9 cellular contexts compared by ENCODE assay signal in genomic region chr1:184691719-184692324, GRCh38.
DNase-seq lines count a peak whose midpoint lies in the region; ATAC-seq and TF ChIP-seq lines count a peak whose summit lies in the region.
"Had no signal": no experiment of that assay in that cellular context is flagged by ENCODE, and none has a peak within 500 bp of the region (broad histone marks: within the 10 kb centered on the region; RNA-seq: fewer than 3 reads in every experiment).

No MANE protein-coding gene starts in this region.

- intact Hi-C loops in left colon (cut with DNase I, micrococcal nuclease) = loop anchor here in 1 of 2 donors (10.0 kb wide), 1 partner anchor 617 kb away; no protein-coding TSS in a partner anchor
- intact Hi-C loops in vagina (cut with DNase I) = loop anchor here (10.0 kb wide), 1 partner anchor 767 kb away; no protein-coding TSS in a partner anchor

- no peaks in the 10 kb centered on the region for H3K9me3 Mint-ChIP-seq in brain

- no peaks in the 10 kb centered on the region for H3K27me3 ChIP-seq in vagina
- H3K27me3 ChIP-seq: BLaER1 had no signal

- peaks cover 16% of the 10 kb centered on the region for H3K36me3 Mint-ChIP-seq in brain

- no peak overlapping the region for H3K4me3 Mint-ChIP-seq in brain

- H3K27me3 Mint-ChIP-seq in brain = no peaks in the 10 kb centered on the region

- ATAC-seq in left colon = peak; percentile 72
- ATAC-seq in HG02973 (IDR thresholded peaks at IDR 0.05; ENCODE audit: unreplicated experiment) = no peak

- no peak overlapping the region for H3K27ac ChIP-seq in vagina
- H3K27ac ChIP-seq: BLaER1 had no signal

- no peak overlapping the region for H3K4me3 ChIP-seq in vagina
- H3K4me3 ChIP-seq: BLaER1 had no signal

- H3K4me1 ChIP-seq in vagina = no peaks in the 10 kb centered on the region
- H3K4me1 ChIP-seq: BLaER1 had no signal

- peaks cover 14% of the 10 kb centered on the region for H3K4me1 Mint-ChIP-seq in brain

- TF ChIP-seq CTCF in brain (conservative IDR thresholded peaks at IDR 0.05) (peak; percentile 75 to 82), vagina (IDR thresholded peaks at IDR 0.05) (peak; percentile 22 to 63 (median 51))

- DNase-seq in NCI-H2107 treated with DMSO at 0.1 percent for 48 hours (lab: John Stamatoyannopoulos, UW; ENCODE audit: unreplicated experiment) = peak; percentile 29
- no peak for DNase-seq in NCI-H2107 (lab: John Stamatoyannopoulos, UW)
- DNase-seq in NCI-H146 treated with DMSO at 0.1 percent for 48 hours (lab: John Stamatoyannopoulos, UW; ENCODE audit: unreplicated experiment) = peak; percentile 10
- DNase-seq in left colon = no peak
- no peak for DNase-seq in vagina (ENCODE audit: extremely low spot score in 2 of 2)
- no peak for DNase-seq in activated naive CD4-positive, alpha-beta T cell treated with Interleukin-2 at 50 U/mL for 16 hours

- peaks cover 0 to 22% of the 10 kb centered on the region in 2 donors for H3K36me3 ChIP-seq in vagina

- peak overlapping the region in 2 of 5 experiments; percentile 53 for H3K27ac Mint-ChIP-seq in brain

- no peaks in the 10 kb centered on the region for H3K9me3 ChIP-seq in vagina
- H3K9me3 ChIP-seq: BLaER1 had no signal

- no peak for TF ChIP-seq POLR2A in vagina (IDR thresholded peaks at IDR 0.05)

Comparison
In these comparisons a context has a peak if more than half of its experiments do, and no peak if none do; other contexts are left out.
1. DNase-seq: peak in NCI-H2107 treated with DMSO at 0.1 percent for 48 hours (single experiment) and NCI-H146 treated with DMSO at 0.1 percent for 48 hours (single experiment); none in NCI-H2107 (single experiment), left colon (0 of 2), vagina (0 of 2) and activated naive CD4-positive, alpha-beta T cell treated with Interleukin-2 at 50 U/mL for 16 hours (single experiment).